Comparison of ENCODE assay signal across 10 cellular contexts in the genomic region with DNA sequence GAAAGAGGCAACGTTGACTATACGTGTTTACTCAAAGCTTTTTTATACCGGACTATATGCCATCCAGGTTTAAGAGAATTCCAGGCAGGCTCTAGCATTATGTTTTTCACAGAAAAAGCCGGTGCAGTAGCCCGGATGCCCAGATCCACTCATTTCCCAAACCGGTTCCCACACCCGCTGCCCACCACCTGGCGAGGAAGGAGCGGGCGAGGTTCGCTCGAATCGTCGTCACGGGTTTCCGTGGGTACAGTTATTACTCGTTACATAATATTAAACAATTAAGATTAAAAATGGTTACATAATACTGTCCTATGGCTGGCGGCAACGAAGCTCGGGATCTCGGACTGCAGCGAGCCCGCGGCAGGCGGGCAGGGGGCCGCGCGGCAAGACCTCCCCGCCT. TPM values are rescaled to one million over a fixed set of nuclear protein-coding genes. Genes with fewer than 3 reads are reported as not detected.
DNase-seq lines count a peak whose midpoint lies in the region; FAIRE-seq and TF ChIP-seq lines count a peak whose summit lies in the region.
"Had no signal": no experiment of that assay in that cellular context is flagged by ENCODE, and none has a peak within 500 bp of the region (broad histone marks: within the 10 kb centered on the region; RNA-seq: fewer than 3 reads in every experiment).

No MANE protein-coding gene starts in this region.

- FAIRE-seq in astrocyte (lab: Jason Lieb, UNC): no peak
- FAIRE-seq: H54 had no signal

- H3K4me2 ChIP-seq in astrocyte (ENCODE audit: low read length): peak overlapping the region; percentile 86

- no peak for TF ChIP-seq POLR2A in suprapubic skin (IDR thresholded peaks at IDR 0.05)

- peaks cover 5% of the 10 kb centered on the region for H3K36me3 Mint-ChIP-seq in activated naive CD4-positive, alpha-beta T cell treated with anti-CD3 and anti-CD28 coated beads, Interleukin-2, amount 10 ng/mL, durations not matched to agents 7 days and 5 days
- peaks cover 26% of the 10 kb centered on the region for H3K36me3 Mint-ChIP-seq in astrocyte (ENCODE audit: low read depth, unreplicated experiment)

- H3K36me3 ChIP-seq in astrocyte (ENCODE audit: insufficient read depth, low read length) (peaks cover 3% of the 10 kb centered on the region), suprapubic skin (no peaks in the 10 kb centered on the region)

- no peaks in the 10 kb centered on the region for H3K9me3 ChIP-seq in astrocyte (ENCODE audit: insufficient read depth, low read depth, low read length)
- no peaks in the 10 kb centered on the region for H3K9me3 ChIP-seq in suprapubic skin

- H3K4me1 Mint-ChIP-seq in activated naive CD4-positive, alpha-beta T cell treated with anti-CD3 and anti-CD28 coated beads, Interleukin-2, amount 10 ng/mL, durations not matched to agents 7 days and 5 days: peaks cover 18% of the 10 kb centered on the region
- H3K4me1 Mint-ChIP-seq in astrocyte (ENCODE audit: low read depth, unreplicated experiment): peaks cover 62% of the 10 kb centered on the region

- CTCF ChIA-PET in activated naive CD4-positive, alpha-beta T cell treated with anti-CD3 and anti-CD28 coated beads, Interleukin-2, amount 10 ng/mL, durations not matched to agents 7 days and 5 days (lab: Charles Lee): no interaction called here

- peak overlapping the region; percentile 57 for H3K4me3 Mint-ChIP-seq in activated naive CD4-positive, alpha-beta T cell treated with anti-CD3 and anti-CD28 coated beads, Interleukin-2, amount 10 ng/mL, durations not matched to agents 7 days and 5 days
- peak overlapping the region; percentile 79 for H3K4me3 Mint-ChIP-seq in astrocyte (ENCODE audit: unreplicated experiment)

- H3K9me3 Mint-ChIP-seq in activated naive CD4-positive, alpha-beta T cell treated with anti-CD3 and anti-CD28 coated beads, Interleukin-2, amount 10 ng/mL, durations not matched to agents 7 days and 5 days: peaks cover 4% of the 10 kb centered on the region
- no peaks in the 10 kb centered on the region for H3K9me3 Mint-ChIP-seq in astrocyte (ENCODE audit: unreplicated experiment)

- WGBS in suprapubic skin: 57% methylated on average over 29 of the region's 29 CpGs

- TF ChIP-seq EP300 in suprapubic skin (IDR thresholded peaks at IDR 0.05): no peak

- no peak for DNase-seq in activated naive CD4-positive, alpha-beta T cell treated with anti-CD3 and anti-CD28 coated beads, Interleukin-2, amount 10 ng/mL, durations not matched to agents 7 days and 5 days
- DNase-seq in activated naive CD4-positive, alpha-beta T cell (lab: John Stamatoyannopoulos, UW): no peak
- DNase-seq in astrocyte (ENCODE audit: low read depth): no peak
- no peak for DNase-seq in suprapubic skin (ENCODE audit: low spot score in 2 of 2)
- no peak for DNase-seq in NCI-H446 (lab: John Stamatoyannopoulos, UW)
- no peak for DNase-seq in globus pallidus (ENCODE audit: low spot score)
- DNase-seq in dedifferentiated amniotic fluid mesenchymal stem cell (ENCODE audit: extremely low spot score): no peak
- DNase-seq: NCI-H510A treated with DMSO at 0.1 percent for 48 hours had no signal

- no peaks in the 10 kb centered on the region for H3K27me3 ChIP-seq in astrocyte (ENCODE audit: insufficient read depth, low read length)
- no peaks in the 10 kb centered on the region for H3K27me3 ChIP-seq in layer of hippocampus (ENCODE audit: control insufficient read depth, insufficient read depth, low read length)
- peaks cover 3% of the 10 kb centered on the region for H3K27me3 ChIP-seq in suprapubic skin

- H3K9ac ChIP-seq in astrocyte (ENCODE audit: low read length): peak overlapping the region; percentile 52

- H3K4me1 ChIP-seq in astrocyte (ENCODE audit: insufficient read depth, low read length): peaks cover 18% of the 10 kb centered on the region
- H3K4me1 ChIP-seq in suprapubic skin: peaks cover 4% of the 10 kb centered on the region

- H3K27ac Mint-ChIP-seq in activated naive CD4-positive, alpha-beta T cell treated with anti-CD3 and anti-CD28 coated beads, Interleukin-2, amount 10 ng/mL, durations not matched to agents 7 days and 5 days: no peak overlapping the region
- H3K27ac Mint-ChIP-seq in astrocyte (ENCODE audit: unreplicated experiment): peak overlapping the region; percentile 47

- H3K27me3 Mint-ChIP-seq in activated naive CD4-positive, alpha-beta T cell treated with anti-CD3 and anti-CD28 coated beads, Interleukin-2, amount 10 ng/mL, durations not matched to agents 7 days and 5 days: peaks cover 58% of the 10 kb centered on the region
- H3K27me3 Mint-ChIP-seq in astrocyte (ENCODE audit: low read depth, unreplicated experiment): no peaks in the 10 kb centered on the region

- TF ChIP-seq CTCF in astrocyte (IDR thresholded peaks at IDR 0.05; ENCODE audit: insufficient read depth, low read depth, low read length) (no peak), suprapubic skin (IDR thresholded peaks at IDR 0.05) (no peak)

- H3K79me2 ChIP-seq in astrocyte (ENCODE audit: insufficient read depth, low read length): peaks cover 98% of the 10 kb centered on the region

- H4K20me1 ChIP-seq in astrocyte (ENCODE audit: insufficient read depth, low read length): peaks cover 95% of the 10 kb centered on the region

- H3K27ac ChIP-seq in astrocyte (ENCODE audit: low read depth, low read length) (no peak overlapping the region), layer of hippocampus (ENCODE audit: low read depth, low read length) (peak overlapping the region; percentile 1), suprapubic skin (no peak overlapping the region)

- H2AFZ ChIP-seq in astrocyte (ENCODE audit: low read depth, low read length): no peak overlapping the region

- H3K4me3 ChIP-seq in astrocyte (ENCODE audit: insufficient read depth, low read depth, low read length): peak overlapping the region; percentile 46
- H3K4me3 ChIP-seq in suprapubic skin: peak overlapping the region; percentile 53

RNA-seq across cellular contexts. Expression of a gene that starts 0.8 kb away (rescaled TPM):
- total RNA-seq in astrocyte: 81.9 and 83.8 TPM in 2 replicates
- 10 to 100 TPM in 2 of 4 donors, 1 to 10 TPM in 2; 7.8 to 56.2 (median 11.5) TPM for total RNA-seq in suprapubic skin
